Comparison of ENCODE assay signal across 7 cellular contexts in genomic region chr3:72492240-72492639, GRCh38. TPM values are rescaled to one million over a fixed set of nuclear protein-coding genes. Genes with fewer than 3 reads are reported as not detected.
DNase-seq lines count a peak whose midpoint lies in the region; ATAC-seq and TF ChIP-seq lines count a peak whose summit lies in the region.

No MANE protein-coding gene starts in this region.

- peak overlapping the region; percentile 18 for H2AFZ ChIP-seq in IMR-90 (replicated peaks; ENCODE audit: low read length, poor library complexity)

- peaks cover 3% of the 10 kb centered on the region for H3K9me3 ChIP-seq in IMR-90 (ENCODE audit: control insufficient read depth, insufficient read depth, low read length)
- peaks cover 0 to 4% of the 10 kb centered on the region in 2 donors for H3K9me3 ChIP-seq in left lung
- no peaks in the 10 kb centered on the region for H3K9me3 ChIP-seq in aorta (ENCODE audit: control insufficient read depth, low read length)

- ATAC-seq in IMR-90 (ENCODE audit: low read depth) (peak; percentile 84), left lung (peak; percentile 35), aorta (ENCODE audit: low FRiP score) (peak; percentile 53), GM18511 (IDR thresholded peaks at IDR 0.05; ENCODE audit: unreplicated experiment) (no peak)

- TF ChIP-seq POLR2A in IMR-90 (IDR thresholded peaks at IDR 0.05; ENCODE audit: low read depth, low read length) = no peak

- H4K8ac ChIP-seq in IMR-90 (ENCODE audit: low read depth in 2 of 2, low read length in 2 of 2) = peak overlapping the region in 1 of 2 experiments; percentile 43; a peak in 1 of 4 replicates

- H3K23ac ChIP-seq in IMR-90 (ENCODE audit: low read depth, low read length) = peak overlapping the region; percentile 29; the same call in 1 of the 2 replicates

- H3K18ac ChIP-seq in IMR-90 (ENCODE audit: low read depth, low read length) = no peak overlapping the region

- no peak for TF ChIP-seq RAD21 in IMR-90 (IDR thresholded peaks at IDR 0.05; ENCODE audit: low read length)

- no peak overlapping the region; the same call in 1 of the 2 replicates for H3K4me2 ChIP-seq in IMR-90 (ENCODE audit: low read depth, low read length)

- no peaks in the 10 kb centered on the region for H3K79me1 ChIP-seq in IMR-90 (ENCODE audit: low read depth in 1 of 2, low read length in 2 of 2)

- dilution Hi-C loops in IMR-90 (cut with HindIII; ENCODE audit: low sequenced_read_pairs, unreplicated experiment) = no loop called here

- no peak overlapping the region for H3K56ac ChIP-seq in IMR-90 (ENCODE audit: extremely low read depth, insufficient read depth, low read length)

- intact Hi-C loops in IMR-90 (cut with micrococcal nuclease) = no loop called here
- intact Hi-C loops in left lung (cut with DNase I) = no loop called here
- intact Hi-C loops in aorta (cut with DNase I) = no loop called here

- H4K91ac ChIP-seq in IMR-90 (ENCODE audit: insufficient read depth, low read depth, low read length) = peak overlapping the region; percentile 71

- CTCF ChIA-PET in IMR-90 (lab: Yijun Ruan, JAX) = no interaction called here

- TF ChIP-seq CTCF in IMR-90 (conservative IDR thresholded peaks at IDR 0.05; ENCODE audit: low read depth, low read length) (no peak), left lung (IDR thresholded peaks at IDR 0.05) (no peak)

- 0% methylated on average over 2 of the region's 2 CpGs; no CpG with 5 or more reads in 1 of the 2 experiments for WGBS in IMR-90 (ENCODE audit: extremely low coverage in 2 of 2, insufficient read length in 1 of 2), 2 experiments
- 72 to 87% methylated on average over 2 of the region's 2 CpGs for WGBS in aorta, 2 donors

- peak overlapping the region; percentile 82; the same call in 2 of the 3 replicates for H2BK15ac ChIP-seq in IMR-90 (ENCODE audit: low read depth, low read length)

- peak overlapping the region; percentile 74 for H3K4ac ChIP-seq in IMR-90 (ENCODE audit: low read depth, low read length)

- DNase-seq in IMR-90 (peak; percentile 92), dedifferentiated amniotic fluid mesenchymal stem cell (ENCODE audit: extremely low spot score) (peak; percentile 87), left lung (peak in 1 of 2 donors; percentile 60), aorta (peak; percentile 76 to 84), NCI-H1436 (lab: John Stamatoyannopoulos, UW) (no peak), SK-N-DZ (ENCODE audit: low spot score) (no peak)

- H4K5ac ChIP-seq in IMR-90 (ENCODE audit: low read depth, low read length) = no peak overlapping the region; the same call in 1 of the 2 replicates

- H2BK5ac ChIP-seq in IMR-90 (ENCODE audit: low read depth, low read length, poor library complexity, severe bottlenecking) = no peak overlapping the region

- peaks cover 2% of the 10 kb centered on the region; the same call in 1 of the 2 replicates for H4K20me1 ChIP-seq in IMR-90 (ENCODE audit: insufficient read depth, low read length)

- H3K27ac ChIP-seq in IMR-90 (ENCODE audit: insufficient read depth, low read length) = peak overlapping the region; percentile 43; the same call in 1 of the 2 replicates
- H3K27ac ChIP-seq in left lung = no peak overlapping the region
- no peak overlapping the region for H3K27ac ChIP-seq in aorta (ENCODE audit: low read depth in 1 of 2, low read length in 2 of 2)

- no peak overlapping the region for H3K4me3 ChIP-seq in IMR-90 (ENCODE audit: insufficient read depth, low read depth, low read length)
- no peak overlapping the region for H3K4me3 ChIP-seq in left lung
- H3K4me3 ChIP-seq in aorta (ENCODE audit: low read length in 2 of 2) = no peak overlapping the region

- H3K9ac ChIP-seq in IMR-90 (ENCODE audit: low read depth, low read length) = no peak overlapping the region

- H3K14ac ChIP-seq in IMR-90 (replicated peaks; ENCODE audit: low read depth, low read length) = peak overlapping the region; percentile 43; the same call in 1 of the 2 replicates

- no TSS peak for BruUV-seq in IMR-90 (replicated peaks; lab: Mats Ljungman, UMichigan)

- H3K36me3 ChIP-seq in IMR-90 (ENCODE audit: control insufficient read depth, insufficient read depth, low read length) (no peaks in the 10 kb centered on the region), left lung (no peaks in the 10 kb centered on the region), aorta (ENCODE audit: control insufficient read depth in 1 of 2, insufficient read depth in 2 of 2, low read length in 1 of 2) (no peaks in the 10 kb centered on the region)

- POLR2A ChIA-PET in IMR-90 (lab: Charles Lee; ENCODE audit: unreplicated experiment) = no interaction called here

- peaks cover 11% of the 10 kb centered on the region for H3K9me1 ChIP-seq in IMR-90 (ENCODE audit: insufficient read depth, low read length)

- H3K27me3 ChIP-seq in IMR-90 (ENCODE audit: control insufficient read depth, insufficient read depth, low read length) (no peaks in the 10 kb centered on the region; the same call in 1 of the 2 replicates), left lung (no peaks in the 10 kb centered on the region), aorta (ENCODE audit: control insufficient read depth in 1 of 2, insufficient read depth in 2 of 2, low read length in 1 of 2) (no peaks in the 10 kb centered on the region)

- H2AK5ac ChIP-seq in IMR-90 (ENCODE audit: low read depth, low read length) = peak overlapping the region; percentile 63; the same call in 1 of the 2 replicates

- H2AK9ac ChIP-seq in IMR-90 (replicated peaks; ENCODE audit: low read depth, low read length, poor library complexity) = peak overlapping the region; percentile 80

- peak overlapping the region; percentile 63 for H2BK120ac ChIP-seq in IMR-90 (ENCODE audit: low read depth, low read length)

- H3K4me1 ChIP-seq in IMR-90 (ENCODE audit: control insufficient read depth, insufficient read depth, low read length) = peaks cover 16% of the 10 kb centered on the region
- H3K4me1 ChIP-seq in left lung = peaks cover 6 to 34% of the 10 kb centered on the region in 2 donors
- H3K4me1 ChIP-seq in aorta (ENCODE audit: control insufficient read depth in 1 of 2, insufficient read depth in 2 of 2, low read length in 2 of 2) = no peaks in the 10 kb centered on the region

- in situ Hi-C loops in IMR-90 (cut with MboI; ENCODE audit: low sequenced_read_pairs) = no loop called here

- H2BK20ac ChIP-seq in IMR-90 (ENCODE audit: low read depth, low read length) = peak overlapping the region; percentile 92

TF ChIP-seq in IMR-90, 13 proteins besides CTCF, POLR2A, EP300 and RAD21:
- TF ChIP-seq USF2 (IDR thresholded peaks at IDR 0.05; ENCODE audit: low read depth, low read length) (peak; percentile 88), FOS (IDR thresholded peaks at IDR 0.05; ENCODE audit: low read depth, low read length) (0 out of 2 replicates have a peak, but pooled peaks have one; percentile 7), RCOR1 (IDR thresholded peaks at IDR 0.05; ENCODE audit: insufficient replicate concordance, low read length) (no peak), MXI1 (IDR thresholded peaks at IDR 0.05; ENCODE audit: borderline replicate concordance, low read depth, low read length) (no peak), CEBPB (IDR thresholded peaks at IDR 0.05; ENCODE audit: low read depth, low read length) (0 out of 2 replicates have a peak, but pooled peaks have one; percentile 6), MAZ (IDR thresholded peaks at IDR 0.05; ENCODE audit: borderline replicate concordance, low read depth, low read length) (peak; percentile 33; the same call in 1 of the 2 replicates), BHLHE40 (IDR thresholded peaks at IDR 0.05; ENCODE audit: low read depth, low read length) (0 out of 2 replicates have a peak, but pooled peaks have one; percentile 6)
TF ChIP-seq in IMR-90: peak in this region for 5.

RNA-seq across cellular contexts. Expression of gene RYBP, which starts 45.8 kb away (rescaled TPM):
- total RNA-seq in IMR-90 (2012; rRNA removed) (4.1 and 6.9 TPM in 2 replicates), left lung (10 to 100 TPM; 15.2 to 17.6 TPM), aorta (10 to 100 TPM; 12.6 to 15.1 TPM)
- polyA plus RNA-seq in IMR-90 (2012; rRNA removed) (3.6 and 4.2 TPM in 2 replicates), aorta (1 to 10 TPM; 4.8 to 7.5 TPM)
- polyA plus RNA-seq in IMR-90 (2012; cell fraction: cytosol; rRNA removed) = 0.63 and 0.85 TPM in 2 replicates
- 0.95 and 5.4 TPM in 2 replicates for polyA plus RNA-seq in IMR-90 (2012; cell fraction: nucleus; rRNA removed; ENCODE audit: low replicate concordance)
- polyA plus RNA-seq in SK-N-DZ (2014; cell fraction: cytosol; rRNA removed) = 4.7 and 5.0 TPM in 2 replicates
- polyA plus RNA-seq in SK-N-DZ (2014; cell fraction: nucleus; rRNA removed) = 5.3 and 6.6 TPM in 2 replicates

Comparison
In these comparisons a context has a peak if more than half of its experiments do, and no peak if none do; other contexts are left out.
1. DNase-seq: peak in IMR-90 (single experiment), dedifferentiated amniotic fluid mesenchymal stem cell (single experiment) and aorta (2 of 2); none in NCI-H1436 (single experiment) and SK-N-DZ (single experiment).